17 cellular contexts compared by ENCODE assay signal in genomic region chr18:34514238-34514637, GRCh38.
DNase-seq lines count a peak whose midpoint lies in the region; ATAC-seq and TF ChIP-seq lines count a peak whose summit lies in the region.
"Had no signal": no experiment of that assay in that cellular context is flagged by ENCODE, and none has a peak within 500 bp of the region (broad histone marks: within the 10 kb centered on the region; RNA-seq: fewer than 3 reads in every experiment).

No MANE protein-coding gene starts in this region.

- TF ChIP-seq CTCF in astrocyte of the spinal cord (IDR thresholded peaks at IDR 0.05; ENCODE audit: low read depth, low read length) (no peak), fibroblast of mammary gland (conservative IDR thresholded peaks at IDR 0.05; ENCODE audit: control insufficient read depth, insufficient read depth, low read depth, low read length) (no peak), omental fat pad (IDR thresholded peaks at IDR 0.05) (no peak), GM10266 (IDR thresholded peaks at IDR 0.05; ENCODE audit: control insufficient read depth, insufficient read depth, low read depth, missing control alignments) (no peak)

- peak; percentile 73 for DNase-seq in HT1080 (ENCODE audit: low read depth)
- peak; percentile 23 for DNase-seq in astrocyte of the spinal cord (ENCODE audit: low read depth, low spot score)
- DNase-seq in fibroblast of mammary gland (ENCODE audit: low read depth), result peak; percentile 71
- DNase-seq in omental fat pad (ENCODE audit: low spot score), result no peak
- DNase-seq in stimulated activated CD8-positive, alpha-beta memory T cell treated with anti-CD3 and anti-CD28 coated beads, Interleukin-4, amount 100 ng/mL, for 48 hours, result no peak
- no peak for DNase-seq in GM10266 (ENCODE audit: extremely low spot score)
- DNase-seq in NCI-H226, result no peak
- DNase-seq: AML-193, DMS79 treated with DMSO at 0.1 percent for 48 hours, GF-D8, H7, MV-4-11, NCI-H1436 treated with DMSO at 0.1 percent for 48 hours, NCI-H2081, NCI-H524 treated with DMSO at 0.1 percent for 48 hours, OCI-M1 had no signal

- ATAC-seq in omental fat pad (ENCODE audit: low FRiP score), result peak; percentile 44
- no peak for ATAC-seq in GM21717 (IDR thresholded peaks at IDR 0.05; ENCODE audit: unreplicated experiment)

- H3K4me3 ChIP-seq in astrocyte of the spinal cord (ENCODE audit: low read depth, low read length) (no peak overlapping the region), fibroblast of mammary gland (ENCODE audit: control insufficient read depth, low read depth, low read length) (no peak overlapping the region)

- in situ Hi-C loops in astrocyte of the spinal cord (cut with HindIII; ENCODE audit: low sequenced_read_pairs), result no loop called here

Comparison
In these comparisons a context has a peak if more than half of its experiments do, and no peak if none do; other contexts are left out.
1. DNase-seq: peak in HT1080 (single experiment), astrocyte of the spinal cord (single experiment) and fibroblast of mammary gland (single experiment); none in omental fat pad (single experiment), stimulated activated CD8-positive, alpha-beta memory T cell treated with anti-CD3 and anti-CD28 coated beads, Interleukin-4, amount 100 ng/mL, for 48 hours (single experiment), GM10266 (single experiment) and NCI-H226 (single experiment).